Comparison of ENCODE assay signal across 11 cellular contexts in genomic region chr4:3781997-3782930, GRCh38. TPM values are rescaled to one million over a fixed set of nuclear protein-coding genes. Genes with fewer than 3 reads are reported as not detected.
DNase-seq lines count a peak whose midpoint lies in the region; TF ChIP-seq lines count a peak whose summit lies in the region.
"Had no signal": no experiment of that assay in that cellular context is flagged by ENCODE, and none has a peak within 500 bp of the region (broad histone marks: within the 10 kb centered on the region; RNA-seq: fewer than 3 reads in every experiment).

No MANE protein-coding gene starts in this region.

- no peaks in the 10 kb centered on the region for H3K27me3 Mint-ChIP-seq in endodermal cell (ENCODE audit: insufficient read depth)
- H3K27me3 Mint-ChIP-seq in chondrocyte (ENCODE audit: low read depth): peaks cover 16% of the 10 kb centered on the region

- H3K4me1 Mint-ChIP-seq in endodermal cell: peaks cover 7% of the 10 kb centered on the region
- H3K4me1 Mint-ChIP-seq in chondrocyte (ENCODE audit: low read depth): no peaks in the 10 kb centered on the region
- H3K4me1 Mint-ChIP-seq: CD14-positive monocyte had no signal

- H3K4me3 ChIP-seq in endodermal cell (ENCODE audit: low read length) (no peak overlapping the region), A673 (ENCODE audit: low read depth, low read length, poor library complexity, severe bottlenecking) (no peak overlapping the region)
- H3K4me3 ChIP-seq: A549 had no signal

- H3K9me3 ChIP-seq in endodermal cell (ENCODE audit: control insufficient read depth, low read length): peaks cover 9% of the 10 kb centered on the region
- H3K9me3 ChIP-seq in A673 (ENCODE audit: low read depth, low read length, poor library complexity, severe bottlenecking): no peaks in the 10 kb centered on the region
- H3K9me3 ChIP-seq: A549 had no signal

- TF ChIP-seq CTCF in endodermal cell (conservative IDR thresholded peaks at IDR 0.05) (peak; percentile 21), A673 (conservative IDR thresholded peaks at IDR 0.05; ENCODE audit: low read depth, low read length) (no peak), chondrocyte (IDR thresholded peaks at IDR 0.05) (no peak), GM20000 (IDR thresholded peaks at IDR 0.05; ENCODE audit: extremely low read depth, missing control alignments) (no peak)

- CTCF ChIA-PET in A673 (lab: Charles Lee): interaction anchor here (0.7 to 1.0 kb wide), 2 partner anchors 10 to 12 kb away, joined by 3 to 8 read pairs; no protein-coding TSS in a partner anchor

- 89 to 91% methylated on average over 19 to 25 of the region's 25 CpGs for WGBS in endodermal cell (ENCODE audit: insufficient coverage in 1 of 2, insufficient read length in 1 of 2), 2 experiments

- H3K36me3 ChIP-seq in endodermal cell (ENCODE audit: control insufficient read depth, insufficient read depth, low read length) (no peaks in the 10 kb centered on the region), A673 (ENCODE audit: insufficient read depth, low read length, poor library complexity, severe bottlenecking) (no peaks in the 10 kb centered on the region)

- H3K9ac ChIP-seq in endodermal cell (ENCODE audit: extremely low read depth, low read length, poor library complexity, severe bottlenecking): no peak overlapping the region

- POLR2A ChIA-PET in A673 (lab: Charles Lee; ENCODE audit: low non-redundant PET): no interaction called here

- intact Hi-C loops in A673 (cut with micrococcal nuclease; ENCODE audit: unreplicated experiment): no loop called here

- no TSS peak for BruUV-seq in A673 (replicated peaks; lab: Mats Ljungman, UMichigan)

- H3K9me3 Mint-ChIP-seq in endodermal cell (peaks cover 14% of the 10 kb centered on the region), chondrocyte (ENCODE audit: low read depth) (peaks cover 4% of the 10 kb centered on the region)
- H3K9me3 Mint-ChIP-seq: CD8-positive, alpha-beta T cell had no signal

- H3K4me1 ChIP-seq in endodermal cell (ENCODE audit: control insufficient read depth, insufficient read depth, low read length) (no peaks in the 10 kb centered on the region), A673 (ENCODE audit: insufficient read depth, low read length, poor library complexity, severe bottlenecking) (no peaks in the 10 kb centered on the region)

- no peak overlapping the region for H3K4me3 Mint-ChIP-seq in endodermal cell
- no peak overlapping the region for H3K4me3 Mint-ChIP-seq in chondrocyte (ENCODE audit: unreplicated experiment)
- H3K4me3 Mint-ChIP-seq: CD14-positive monocyte; CD8-positive, alpha-beta T cell had no signal

- H3K27ac ChIP-seq in endodermal cell (ENCODE audit: low read depth, low read length) (no peak overlapping the region), A673 (ENCODE audit: low read depth, low read length, poor library complexity, severe bottlenecking) (no peak overlapping the region)
- H3K27ac ChIP-seq: A549 had no signal

- DNase-seq in ELF-1 (ENCODE audit: low read depth, low spot score) (peak; percentile 83), HuH-7 (ENCODE audit: low spot score) (peak; percentile 46), endodermal cell (no peak), A673 (ENCODE audit: low spot score) (no peak), pons (ENCODE audit: low spot score) (no peak), chondrocyte (ENCODE audit: low spot score) (no peak), GM20000 (ENCODE audit: low spot score) (no peak)
- DNase-seq: CD8-positive, alpha-beta T cell; DMS79 had no signal

- H3K27ac Mint-ChIP-seq in endodermal cell (no peak overlapping the region), chondrocyte (ENCODE audit: unreplicated experiment) (no peak overlapping the region)
- H3K27ac Mint-ChIP-seq: CD14-positive monocyte; CD8-positive, alpha-beta T cell had no signal

- H3K36me3 Mint-ChIP-seq in endodermal cell (ENCODE audit: low read depth) (no peaks in the 10 kb centered on the region), chondrocyte (ENCODE audit: low read depth) (peaks cover 2% of the 10 kb centered on the region)
- H3K36me3 Mint-ChIP-seq: CD14-positive monocyte; CD8-positive, alpha-beta T cell had no signal

- H3K27me3 ChIP-seq in endodermal cell (ENCODE audit: control insufficient read depth, insufficient read depth, low read length, poor library complexity, severe bottlenecking): no peaks in the 10 kb centered on the region
- H3K27me3 ChIP-seq in A673 (replicated peaks; ENCODE audit: insufficient read depth, low read depth, low read length, poor library complexity): no peaks in the 10 kb centered on the region

RNA-seq across cellular contexts. Expression of gene ADRA2C, which starts 16.1 kb away (rescaled TPM):
- 10 to 100 TPM; 16.0 to 17.3 TPM for total RNA-seq in endodermal cell
- polyA plus RNA-seq in endodermal cell (2013, experiment 1 of 2): 6.2 TPM
- polyA plus RNA-seq in endodermal cell (2013, experiment 2 of 2): 6.1 TPM
- 14.8 and 16.7 TPM in 2 replicates for total RNA-seq in A673 (2021)
- total RNA-seq in chondrocyte: 0.99 to 1.6 TPM (median 1.5 TPM) in 3 replicates
- total RNA-seq: CD8-positive, alpha-beta T cell had no signal
- polyA plus RNA-seq: CD14-positive monocyte had no signal

Comparison
In these comparisons a context has a peak if more than half of its experiments do, and no peak if none do; other contexts are left out.
1. DNase-seq: peak in ELF-1 (single experiment) and HuH-7 (single experiment); none in endodermal cell (single experiment), A673 (single experiment), pons (single experiment), chondrocyte (single experiment) and GM20000 (single experiment).